8 cellular contexts compared by ENCODE assay signal in the genomic region with DNA sequence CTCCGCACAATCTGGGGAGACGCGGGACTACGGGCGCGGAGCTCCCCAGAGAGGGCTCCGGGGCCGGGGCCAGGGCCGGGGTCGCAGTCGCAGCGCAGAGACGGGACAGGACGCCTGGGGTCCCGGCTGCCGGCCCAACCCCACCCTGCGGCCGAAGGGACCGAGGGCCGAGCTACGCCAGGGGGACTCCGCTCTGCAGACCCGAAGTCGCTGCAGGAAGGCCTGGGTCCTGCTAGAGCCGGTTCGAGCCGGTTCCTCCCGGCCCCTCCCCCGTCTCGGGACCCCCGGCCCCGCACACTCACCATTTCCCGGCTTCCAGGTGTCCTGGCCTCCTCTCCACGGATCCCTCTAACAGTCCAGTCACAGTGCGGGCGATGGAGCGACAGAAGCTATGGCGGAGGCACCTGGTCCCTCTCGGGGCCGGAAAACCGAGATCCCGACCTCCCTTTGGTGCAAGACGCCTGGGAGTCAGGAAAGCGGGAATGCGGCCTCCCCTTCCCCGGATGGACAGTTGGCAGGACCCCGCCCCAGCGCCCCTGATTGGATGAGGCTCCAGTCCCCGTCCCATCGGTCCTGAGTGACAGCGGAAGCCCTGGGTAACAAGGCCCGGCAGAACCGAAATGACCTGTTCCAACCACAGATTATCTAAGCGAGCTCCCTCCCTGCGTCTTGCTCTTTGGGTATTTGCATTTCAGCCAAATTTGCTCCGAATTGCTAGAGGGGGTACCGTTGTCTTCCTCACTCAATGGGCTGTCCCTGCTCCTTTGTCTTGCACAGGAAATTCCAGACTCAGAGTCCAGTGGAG. TPM values are rescaled to one million over a fixed set of nuclear protein-coding genes. Genes with fewer than 3 reads are reported as not detected.
A peak's percentile ranks its signal among the peaks of the same experiment; 100 is the strongest.
DNase-seq lines count a peak whose midpoint lies in the region; ATAC-seq and TF ChIP-seq lines count a peak whose summit lies in the region.

A gene (minus strand): TSS at position 481 of the 805 bp plus-strand sequence. CDS start 176 bp downstream, at position 305.

- peaks cover 0 to 9% (median 0%) of the 10 kb centered on the region in 11 experiments; a peak in 4 of 22 replicates for H3K36me3 ChIP-seq in BLaER1 treated with 17β-estradiol and CSF1 and Interleukin-3, amounts not matched to agents 10 nM and 100 nM
- H3K36me3 ChIP-seq in HUES48 (ENCODE audit: control insufficient read depth, insufficient read depth, low read length), result peaks cover 14% of the 10 kb centered on the region

- in situ Hi-C loops in astrocyte of the spinal cord (cut with HindIII; ENCODE audit: low sequenced_read_pairs), result no loop called here

- H3K27me3 ChIP-seq in BLaER1 treated with 17β-estradiol and CSF1 and Interleukin-3, amounts not matched to agents 10 nM and 100 nM, result peaks cover 21 to 36% (median 32%) of the 10 kb centered on the region in 11 experiments
- no peaks in the 10 kb centered on the region for H3K27me3 ChIP-seq in HUES48 (ENCODE audit: control insufficient read depth, insufficient read depth, low read length)

- DNase-seq in astrocyte of the spinal cord (ENCODE audit: low read depth, low spot score) (peak; percentile 84), hippocampal formation (lab: John Stamatoyannopoulos, UW) (peak; percentile 83 to 88), posterior vena cava (ENCODE audit: low spot score) (peak; percentile 94)

- H3K9ac ChIP-seq in BLaER1 treated with 17β-estradiol and CSF1 and Interleukin-3, amounts not matched to agents 10 nM and 100 nM, result peak within 1 kb of the TSS; percentile 71 to 83 (median 81)
- peak within 1 kb of the TSS; percentile 99 for H3K9ac ChIP-seq in HUES48 (ENCODE audit: low read depth, low read length)

- peaks cover 0 to 9% (median 0%) of the 10 kb centered on the region in 10 experiments; a peak in 3 of 20 replicates for H3K4me1 ChIP-seq in BLaER1 treated with 17β-estradiol and CSF1 and Interleukin-3, amounts not matched to agents 10 nM and 100 nM
- peaks cover 6% of the 10 kb centered on the region; the same call in 1 of the 2 replicates for H3K4me1 ChIP-seq in HUES48 (ENCODE audit: control insufficient read depth, insufficient read depth, low read length)

- peaks cover 17 to 44% (median 28%) of the 10 kb centered on the region in 11 experiments for H3K9me3 ChIP-seq in BLaER1 treated with 17β-estradiol and CSF1 and Interleukin-3, amounts not matched to agents 10 nM and 100 nM (replicated peaks in 1 of 11)
- H3K9me3 ChIP-seq in HUES48 (ENCODE audit: control insufficient read depth, insufficient read depth, low read length), result no peaks in the 10 kb centered on the region

- ATAC-seq in GM19023 (IDR thresholded peaks at IDR 0.05; ENCODE audit: unreplicated experiment) (peak; percentile 84), HG03025 (IDR thresholded peaks at IDR 0.05; ENCODE audit: low FRiP score, unreplicated experiment) (no peak)

- intact Hi-C loops in posterior vena cava (cut with DNase I), result no loop called here

- TF ChIP-seq CTCF in astrocyte of the spinal cord (IDR thresholded peaks at IDR 0.05; ENCODE audit: low read depth, low read length), result no peak

- no peaks in the 10 kb centered on the region for H4K20me1 ChIP-seq in BLaER1 treated with 17β-estradiol and CSF1 and Interleukin-3, amounts not matched to agents 10 nM and 100 nM

- H3K27ac ChIP-seq in BLaER1 treated with 17β-estradiol and CSF1 and Interleukin-3, amounts not matched to agents 10 nM and 100 nM, result peak within 1 kb of the TSS; percentile 16 to 74 (median 61); a peak in 20 of 22 replicates
- peak within 1 kb of the TSS; percentile 95 for H3K27ac ChIP-seq in HUES48 (ENCODE audit: low read depth, low read length)

- peak within 1 kb of the TSS; percentile 60 to 87 (median 75) for H3K4me2 ChIP-seq in BLaER1 treated with 17β-estradiol and CSF1 and Interleukin-3, amounts not matched to agents 10 nM and 100 nM

- H3K4me3 ChIP-seq in BLaER1 treated with 17β-estradiol and CSF1 and Interleukin-3, amounts not matched to agents 10 nM and 100 nM, result peak within 1 kb of the TSS; percentile 66 to 80 (median 74)
- H3K4me3 ChIP-seq in HUES48 (ENCODE audit: low read depth, low read length), result peak within 1 kb of the TSS; percentile 100
- H3K4me3 ChIP-seq in astrocyte of the spinal cord (ENCODE audit: low read depth, low read length), result peak within 1 kb of the TSS; percentile 88

TF ChIP-seq in PFSK-1, 5 proteins besides CTCF, POLR2A, EP300 and RAD21:
- TF ChIP-seq, protein P1, sequence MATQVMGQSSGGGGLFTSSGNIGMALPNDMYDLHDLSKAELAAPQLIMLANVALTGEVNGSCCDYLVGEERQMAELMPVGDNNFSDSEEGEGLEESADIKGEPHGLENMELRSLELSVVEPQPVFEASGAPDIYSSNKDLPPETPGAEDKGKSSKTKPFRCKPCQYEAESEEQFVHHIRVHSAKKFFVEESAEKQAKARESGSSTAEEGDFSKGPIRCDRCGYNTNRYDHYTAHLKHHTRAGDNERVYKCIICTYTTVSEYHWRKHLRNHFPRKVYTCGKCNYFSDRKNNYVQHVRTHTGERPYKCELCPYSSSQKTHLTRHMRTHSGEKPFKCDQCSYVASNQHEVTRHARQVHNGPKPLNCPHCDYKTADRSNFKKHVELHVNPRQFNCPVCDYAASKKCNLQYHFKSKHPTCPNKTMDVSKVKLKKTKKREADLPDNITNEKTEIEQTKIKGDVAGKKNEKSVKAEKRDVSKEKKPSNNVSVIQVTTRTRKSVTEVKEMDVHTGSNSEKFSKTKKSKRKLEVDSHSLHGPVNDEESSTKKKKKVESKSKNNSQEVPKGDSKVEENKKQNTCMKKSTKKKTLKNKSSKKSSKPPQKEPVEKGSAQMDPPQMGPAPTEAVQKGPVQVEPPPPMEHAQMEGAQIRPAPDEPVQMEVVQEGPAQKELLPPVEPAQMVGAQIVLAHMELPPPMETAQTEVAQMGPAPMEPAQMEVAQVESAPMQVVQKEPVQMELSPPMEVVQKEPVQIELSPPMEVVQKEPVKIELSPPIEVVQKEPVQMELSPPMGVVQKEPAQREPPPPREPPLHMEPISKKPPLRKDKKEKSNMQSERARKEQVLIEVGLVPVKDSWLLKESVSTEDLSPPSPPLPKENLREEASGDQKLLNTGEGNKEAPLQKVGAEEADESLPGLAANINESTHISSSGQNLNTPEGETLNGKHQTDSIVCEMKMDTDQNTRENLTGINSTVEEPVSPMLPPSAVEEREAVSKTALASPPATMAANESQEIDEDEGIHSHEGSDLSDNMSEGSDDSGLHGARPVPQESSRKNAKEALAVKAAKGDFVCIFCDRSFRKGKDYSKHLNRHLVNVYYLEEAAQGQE (IDR thresholded peaks at IDR 0.05; ENCODE audit: insufficient read depth in 1 of 2, low read depth in 2 of 2, low read length in 2 of 2), result 0 out of 4 replicates have a peak, but pooled peaks of 1 of the 2 experiments have one; percentile 27
- peak; percentile 93 for TF ChIP-seq TAF1 (IDR thresholded peaks at IDR 0.05; ENCODE audit: borderline replicate concordance, insufficient read depth, low read length)
- TF ChIP-seq FOXP2 (optimal IDR thresholded peaks at IDR 0.05; ENCODE audit: borderline replicate concordance, extremely low read depth, extremely low read length, insufficient read depth), result no peak
- peak; percentile 89 for TF ChIP-seq POLR2AphosphoS5 (IDR thresholded peaks at IDR 0.05; ENCODE audit: low read depth, low read length)
- TF ChIP-seq SIN3A (IDR thresholded peaks at IDR 0.05; ENCODE audit: borderline replicate concordance, insufficient read depth, low read length), result 0 out of 2 replicates have a peak, but pooled peaks have one; percentile 53

RNA-seq across cellular contexts. Expression of the gene that starts here (rescaled TPM):
- 1.1 TPM for polyA plus RNA-seq in PFSK-1 (2012; ENCODE audit: insufficient read length, low read depth)
- total RNA-seq in posterior vena cava, result 1 to 10 TPM; 6.0 to 8.7 TPM
